17 cellular contexts compared by ENCODE assay signal in genomic region chr10:93193886-93194285, GRCh38.
DNase-seq lines count a peak whose midpoint lies in the region; ATAC-seq and TF ChIP-seq lines count a peak whose summit lies in the region.
"Had no signal": no experiment of that assay in that cellular context is flagged by ENCODE, and none has a peak within 500 bp of the region (broad histone marks: within the 10 kb centered on the region; RNA-seq: fewer than 3 reads in every experiment).

No MANE protein-coding gene starts in this region.

- H3K4me3 Mint-ChIP-seq in stimulated activated memory B cell treated with anti-CD40 and anti-IgM and Interleukin-4, amounts not matched to agents 10 μg/mL and 1 μg/mL and 100 μg/mL, for 72 hours: no peak overlapping the region
- H3K4me3 Mint-ChIP-seq in naive thymus-derived CD4-positive, alpha-beta T cell: no peak overlapping the region
- H3K4me3 Mint-ChIP-seq: B cell; CD8-positive, alpha-beta T cell had no signal

- no CpG with 5 or more reads among the region's 6 CpGs for WGBS in mesendoderm (ENCODE audit: extremely low coverage, insufficient coverage, low lambda C conversion rate)

- H3K4me3 ChIP-seq in choroid plexus epithelial cell (ENCODE audit: low read depth, low read length): no peak overlapping the region
- H3K4me3 ChIP-seq in mesendoderm (ENCODE audit: low read length): no peak overlapping the region
- no peak overlapping the region for H3K4me3 ChIP-seq in neural cell (ENCODE audit: low read length)
- H3K4me3 ChIP-seq in naive thymus-derived CD4-positive, alpha-beta T cell (ENCODE audit: low read length): no peak overlapping the region
- H3K4me3 ChIP-seq: BLaER1 treated with 17β-estradiol and CSF1 and Interleukin-3, amounts not matched to agents 10 nM and 100 nM; GM12878; HAP-1 had no signal

- no peak overlapping the region for H3K4me2 ChIP-seq in mesendoderm (ENCODE audit: low read length)
- no peak overlapping the region for H3K4me2 ChIP-seq in neural cell (ENCODE audit: low read length)
- H3K4me2 ChIP-seq: BLaER1 treated with 17β-estradiol and CSF1 and Interleukin-3, amounts not matched to agents 10 nM and 100 nM had no signal

- no peaks in the 10 kb centered on the region for H3K36me3 Mint-ChIP-seq in stimulated activated memory B cell treated with anti-CD40 and anti-IgM and Interleukin-4, amounts not matched to agents 10 μg/mL and 1 μg/mL and 100 μg/mL, for 72 hours
- H3K36me3 Mint-ChIP-seq in naive thymus-derived CD4-positive, alpha-beta T cell: no peaks in the 10 kb centered on the region
- H3K36me3 Mint-ChIP-seq: CD8-positive, alpha-beta T cell had no signal

- no peak for TF ChIP-seq CTCF in choroid plexus epithelial cell (conservative IDR thresholded peaks at IDR 0.05; ENCODE audit: low read depth, low read length)
- no peak for TF ChIP-seq CTCF in neural cell (IDR thresholded peaks at IDR 0.05; ENCODE audit: poor library complexity, severe bottlenecking)

- H3K27ac Mint-ChIP-seq in stimulated activated memory B cell treated with anti-CD40 and anti-IgM and Interleukin-4, amounts not matched to agents 10 μg/mL and 1 μg/mL and 100 μg/mL, for 72 hours: no peak overlapping the region
- no peak overlapping the region for H3K27ac Mint-ChIP-seq in naive thymus-derived CD4-positive, alpha-beta T cell
- H3K27ac Mint-ChIP-seq: B cell; CD8-positive, alpha-beta T cell had no signal

- peaks cover 6% of the 10 kb centered on the region for H3K4me1 ChIP-seq in mesendoderm (ENCODE audit: control insufficient read depth, low read depth, low read length)
- no peaks in the 10 kb centered on the region for H3K4me1 ChIP-seq in naive thymus-derived CD4-positive, alpha-beta T cell (ENCODE audit: control insufficient read depth in 2 of 2, insufficient read depth in 2 of 2, low read length in 2 of 2)
- H3K4me1 ChIP-seq: HAP-1 had no signal

- DNase-seq in NCI-H2227 (lab: John Stamatoyannopoulos, UW; ENCODE audit: unreplicated experiment): peak; percentile 29
- no peak for DNase-seq in NCI-H2227 treated with DMSO at 0.1 percent for 48 hours (lab: John Stamatoyannopoulos, UW)
- DNase-seq in choroid plexus epithelial cell (ENCODE audit: low read depth): peak; percentile 33
- DNase-seq in mesendoderm: no peak
- no peak for DNase-seq in naive thymus-derived CD4-positive, alpha-beta T cell
- no peak for DNase-seq in NCI-H446 (lab: John Stamatoyannopoulos, UW)
- DNase-seq: 8988T; Calu3; CD8-positive, alpha-beta T cell; DMS79 treated with DMSO at 0.1 percent for 48 hours; EL had no signal

- peaks cover 7% of the 10 kb centered on the region for H3K4me1 Mint-ChIP-seq in stimulated activated memory B cell treated with anti-CD40 and anti-IgM and Interleukin-4, amounts not matched to agents 10 μg/mL and 1 μg/mL and 100 μg/mL, for 72 hours
- H3K4me1 Mint-ChIP-seq in naive thymus-derived CD4-positive, alpha-beta T cell: peaks cover 3 to 12% (median 10%) of the 10 kb centered on the region in 7 donors

- no peaks in the 10 kb centered on the region for H3K36me3 ChIP-seq in mesendoderm (ENCODE audit: control insufficient read depth, insufficient read depth, low read length)
- H3K36me3 ChIP-seq in neural cell (ENCODE audit: insufficient read depth, low read length): no peaks in the 10 kb centered on the region
- H3K36me3 ChIP-seq in naive thymus-derived CD4-positive, alpha-beta T cell (ENCODE audit: control insufficient read depth in 2 of 3, insufficient read depth in 3 of 3, low read length in 3 of 3): no peaks in the 10 kb centered on the region
- H3K36me3 ChIP-seq: BLaER1 treated with 17β-estradiol and CSF1 and Interleukin-3, amounts not matched to agents 10 nM and 100 nM; HAP-1 had no signal

- H3K27me3 Mint-ChIP-seq in stimulated activated memory B cell treated with anti-CD40 and anti-IgM and Interleukin-4, amounts not matched to agents 10 μg/mL and 1 μg/mL and 100 μg/mL, for 72 hours: peaks cover 9% of the 10 kb centered on the region
- H3K27me3 Mint-ChIP-seq in naive thymus-derived CD4-positive, alpha-beta T cell: peaks cover 4 to 32% (median 20%) of the 10 kb centered on the region in 5 donors

- H3K27me3 ChIP-seq in mesendoderm (ENCODE audit: insufficient read depth, low read length, poor library complexity) (no peaks in the 10 kb centered on the region), neural cell (ENCODE audit: insufficient read depth, low read depth, low read length) (no peaks in the 10 kb centered on the region)
- H3K27me3 ChIP-seq in naive thymus-derived CD4-positive, alpha-beta T cell (ENCODE audit: control insufficient read depth in 2 of 2, insufficient read depth in 2 of 2, low read length in 2 of 2): no peaks in the 10 kb centered on the region
- H3K27me3 ChIP-seq: BLaER1 treated with 17β-estradiol and CSF1 and Interleukin-3, amounts not matched to agents 10 nM and 100 nM had no signal

- no peaks in the 10 kb centered on the region for H3K9me3 ChIP-seq in neural cell (ENCODE audit: low read length)
- H3K9me3 ChIP-seq in naive thymus-derived CD4-positive, alpha-beta T cell (ENCODE audit: control insufficient read depth in 2 of 3, low read length in 3 of 3): no peaks in the 10 kb centered on the region
- H3K9me3 ChIP-seq: BLaER1 treated with 17β-estradiol and CSF1 and Interleukin-3, amounts not matched to agents 10 nM and 100 nM; HAP-1 had no signal

- intact Hi-C loops in naive thymus-derived CD4-positive, alpha-beta T cell (cut with micrococcal nuclease): no loop called here

- H2BK15ac ChIP-seq in mesendoderm (replicated peaks; ENCODE audit: low read depth): peak overlapping the region; percentile 76

- H3K79me1 ChIP-seq in mesendoderm (ENCODE audit: low read length): no peaks in the 10 kb centered on the region

- H3K9ac ChIP-seq in mesendoderm (ENCODE audit: low read length) (no peak overlapping the region), neural cell (ENCODE audit: low read length) (no peak overlapping the region)
- H3K9ac ChIP-seq: BLaER1 treated with 17β-estradiol and CSF1 and Interleukin-3, amounts not matched to agents 10 nM and 100 nM had no signal

- no peaks in the 10 kb centered on the region for H3K9me2 ChIP-seq in neural cell (ENCODE audit: insufficient read depth, low read length)

- no peak overlapping the region for H2AFZ ChIP-seq in neural cell (ENCODE audit: low read depth, low read length)

- no peak overlapping the region for H4K5ac ChIP-seq in mesendoderm (ENCODE audit: low read length)

- no peak for TF ChIP-seq RAD21 in neural cell (conservative IDR thresholded peaks at IDR 0.05)

- no peaks in the 10 kb centered on the region for H3F3A ChIP-seq in neural cell (ENCODE audit: insufficient read depth, low read length, poor library complexity, severe bottlenecking)

- peak overlapping the region; percentile 85 for H3K18ac ChIP-seq in mesendoderm (ENCODE audit: low read length)

- no peaks in the 10 kb centered on the region for H3K9me3 Mint-ChIP-seq in stimulated activated memory B cell treated with anti-CD40 and anti-IgM and Interleukin-4, amounts not matched to agents 10 μg/mL and 1 μg/mL and 100 μg/mL, for 72 hours
- H3K9me3 Mint-ChIP-seq in naive thymus-derived CD4-positive, alpha-beta T cell: no peaks in the 10 kb centered on the region
- H3K9me3 Mint-ChIP-seq: CD8-positive, alpha-beta T cell had no signal

- H3K56ac ChIP-seq in mesendoderm (ENCODE audit: low read length): no peak overlapping the region

- no peak for TF ChIP-seq EP300 in neural cell (conservative IDR thresholded peaks at IDR 0.05; ENCODE audit: poor library complexity, severe bottlenecking)

- ATAC-seq in stimulated activated memory B cell treated with anti-CD40 and anti-IgM and Interleukin-4, amounts not matched to agents 10 μg/mL and 1 μg/mL and 100 μg/mL, for 72 hours: no peak
- ATAC-seq in naive thymus-derived CD4-positive, alpha-beta T cell: no peak
- ATAC-seq: CD8-positive, alpha-beta T cell; GM12878 had no signal

- H3K23ac ChIP-seq in mesendoderm (ENCODE audit: low read length): no peak overlapping the region

- CTCF ChIA-PET in naive thymus-derived CD4-positive, alpha-beta T cell (lab: Charles Lee): no interaction called here

- no peak overlapping the region for H2AK5ac ChIP-seq in mesendoderm (ENCODE audit: low read length)

- H3K4ac ChIP-seq in mesendoderm (ENCODE audit: low read depth, low read length): no peak overlapping the region

- H2BK5ac ChIP-seq in mesendoderm (ENCODE audit: low read length): no peak overlapping the region

- POLR2A ChIA-PET in naive thymus-derived CD4-positive, alpha-beta T cell (lab: Charles Lee): no interaction called here

- H3K27ac ChIP-seq in mesendoderm (ENCODE audit: low read depth, low read length) (no peak overlapping the region), neural cell (ENCODE audit: low read length) (no peak overlapping the region)
- H3K27ac ChIP-seq in naive thymus-derived CD4-positive, alpha-beta T cell (ENCODE audit: low read depth, low read length): no peak overlapping the region
- H3K27ac ChIP-seq: BLaER1 treated with 17β-estradiol and CSF1 and Interleukin-3, amounts not matched to agents 10 nM and 100 nM had no signal

- H3K79me2 ChIP-seq in mesendoderm (ENCODE audit: control insufficient read depth, insufficient read depth, low read length): no peaks in the 10 kb centered on the region
- no peaks in the 10 kb centered on the region for H3K79me2 ChIP-seq in neural cell (replicated peaks; ENCODE audit: insufficient read depth, low read length)

- H4K20me1 ChIP-seq in neural cell (ENCODE audit: insufficient read depth): no peaks in the 10 kb centered on the region
- H4K20me1 ChIP-seq: BLaER1 treated with 17β-estradiol and CSF1 and Interleukin-3, amounts not matched to agents 10 nM and 100 nM had no signal

- no peak overlapping the region for H4K8ac ChIP-seq in mesendoderm (ENCODE audit: low read depth, low read length)

- H2BK120ac ChIP-seq in mesendoderm (ENCODE audit: low read depth, low read length): peak overlapping the region; percentile 56

TF ChIP-seq in neural cell, 6 proteins besides CTCF, POLR2A, EP300 and RAD21:
- TF ChIP-seq POLR2AphosphoS5 (IDR thresholded peaks at IDR 0.05): peak; percentile 70
- no peak for TF ChIP-seq SMC3 (conservative IDR thresholded peaks at IDR 0.05; ENCODE audit: poor library complexity)

Comparison
In these comparisons a context has a peak if more than half of its experiments do, and no peak if none do; other contexts are left out.
1. DNase-seq: peak in NCI-H2227 (single experiment) and choroid plexus epithelial cell (single experiment); none in NCI-H2227 treated with DMSO at 0.1 percent for 48 hours (single experiment), mesendoderm (single experiment), naive thymus-derived CD4-positive, alpha-beta T cell (0 of 9) and NCI-H446 (0 of 2).